1 cellular context compared by ENCODE assay signal in the genomic region with DNA sequence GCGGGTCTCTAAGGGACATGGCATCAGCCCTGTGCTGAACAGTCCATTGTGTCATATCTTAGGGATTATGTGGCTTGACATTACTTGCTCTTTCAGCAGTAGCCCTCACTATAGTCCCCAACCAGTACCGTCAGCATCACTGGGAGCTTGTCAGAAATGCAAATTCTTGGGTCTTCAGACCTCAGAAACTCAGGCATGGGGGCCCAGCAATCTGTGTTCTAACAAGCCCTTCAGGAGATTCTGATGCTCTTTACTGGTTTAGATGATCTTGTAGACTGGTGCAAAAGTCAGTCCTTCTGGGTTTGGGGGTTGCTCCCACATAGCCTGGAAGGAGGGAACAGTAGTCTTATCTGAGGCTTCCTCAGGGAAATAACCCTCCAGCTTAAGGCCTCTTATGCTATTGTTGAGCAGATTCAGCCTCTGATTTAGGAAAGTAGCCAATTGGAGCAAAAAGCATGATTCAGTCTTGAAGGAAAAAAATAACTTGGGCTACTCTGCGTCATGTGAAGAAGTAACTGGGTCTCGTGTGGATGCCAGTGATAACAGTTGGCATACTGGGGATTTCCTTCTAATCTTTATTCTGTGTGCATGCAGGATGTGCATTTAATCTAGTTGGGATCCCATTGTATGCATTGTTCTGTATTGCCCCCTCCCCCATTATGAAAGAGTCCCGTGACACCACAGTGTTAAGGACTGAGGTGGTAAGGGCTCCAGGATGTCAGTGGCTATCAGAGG.
TF ChIP-seq lines count a peak whose summit lies in the region.

No MANE protein-coding gene starts in this region.

TF ChIP-seq in H1, 55 proteins besides CTCF, POLR2A, EP300 and RAD21 (continued from another document):
- TF ChIP-seq SRF (IDR thresholded peaks at IDR 0.05; ENCODE audit: low read depth, low read length) (no peak), NANOG (IDR thresholded peaks at IDR 0.05; ENCODE audit: insufficient read depth, low read depth, low read length, poor library complexity, severe bottlenecking) (no peak), SAP30 (IDR thresholded peaks at IDR 0.05; ENCODE audit: insufficient read depth, insufficient replicate concordance, low read length) (no peak), ASH2L (IDR thresholded peaks at IDR 0.05; ENCODE audit: low read length) (no peak)
